9 cellular contexts compared by ENCODE assay signal in genomic region chr1:40944326-40944725, GRCh38. TPM values are rescaled to one million over a fixed set of nuclear protein-coding genes. Genes with fewer than 3 reads are reported as not detected.
DNase-seq lines count a peak whose midpoint lies in the region; ATAC-seq, FAIRE-seq and TF ChIP-seq lines count a peak whose summit lies in the region.
"Had no signal": no experiment of that assay in that cellular context is flagged by ENCODE, and none has a peak within 500 bp of the region (broad histone marks: within the 10 kb centered on the region; RNA-seq: fewer than 3 reads in every experiment).

No MANE protein-coding gene starts in this region.

- peak; percentile 33 for TF ChIP-seq CTCF in cardiac fibroblast (IDR thresholded peaks at IDR 0.05; ENCODE audit: low read depth, low read length)
- TF ChIP-seq CTCF in kidney (IDR thresholded peaks at IDR 0.05; ENCODE audit: borderline replicate concordance, extremely low read depth, insufficient read depth) = no peak

- intact Hi-C loops in kidney (cut with DNase I) = no loop called here

- H3K36me3 Mint-ChIP-seq in stimulated activated memory B cell treated with anti-CD40 and anti-IgM and Interleukin-4, amounts not matched to agents 10 μg/mL and 1 μg/mL and 100 μg/mL, for 72 hours = no peaks in the 10 kb centered on the region

- peaks cover 5% of the 10 kb centered on the region for H3K9me3 Mint-ChIP-seq in stimulated activated memory B cell treated with anti-CD40 and anti-IgM and Interleukin-4, amounts not matched to agents 10 μg/mL and 1 μg/mL and 100 μg/mL, for 72 hours

- FAIRE-seq in HTR-8/SVneo (lab: Jason Lieb, UNC) = peak; percentile 96
- FAIRE-seq in kidney (lab: Jason Lieb, UNC) = no peak

- peak; percentile 78 for DNase-seq in HTR-8/SVneo (ENCODE audit: insufficient read length, low spot score)
- peak; percentile 96 to 98 for DNase-seq in cardiac fibroblast (ENCODE audit: low read depth in 2 of 2)
- DNase-seq in kidney = no peak
- no peak for DNase-seq in SIG-M5 (lab: John Stamatoyannopoulos, UW)
- DNase-seq in T-helper 1 cell = no peak
- no peak for DNase-seq in NCI-H526 (lab: John Stamatoyannopoulos, UW)
- DNase-seq: SW 1271 had no signal

- H3K27me3 Mint-ChIP-seq in stimulated activated memory B cell treated with anti-CD40 and anti-IgM and Interleukin-4, amounts not matched to agents 10 μg/mL and 1 μg/mL and 100 μg/mL, for 72 hours = peaks cover 42% of the 10 kb centered on the region

- peaks cover 9% of the 10 kb centered on the region for H3K4me1 Mint-ChIP-seq in stimulated activated memory B cell treated with anti-CD40 and anti-IgM and Interleukin-4, amounts not matched to agents 10 μg/mL and 1 μg/mL and 100 μg/mL, for 72 hours

- no peak overlapping the region for H3K4me3 Mint-ChIP-seq in stimulated activated memory B cell treated with anti-CD40 and anti-IgM and Interleukin-4, amounts not matched to agents 10 μg/mL and 1 μg/mL and 100 μg/mL, for 72 hours

- no peaks in the 10 kb centered on the region for H3K36me3 ChIP-seq in kidney (ENCODE audit: control insufficient read depth in 1 of 2, insufficient read depth in 2 of 2, low read length in 2 of 2)
- H3K36me3 ChIP-seq in stomach smooth muscle (ENCODE audit: control insufficient read depth in 2 of 2, insufficient read depth in 2 of 2, low read length in 2 of 2) = no peaks in the 10 kb centered on the region

- no peak overlapping the region for H3K4me3 ChIP-seq in cardiac fibroblast (replicated peaks in 1 of 2; ENCODE audit: low read depth in 2 of 2, low read length in 2 of 2)
- peak overlapping the region in 1 of 2 donors; percentile 21 for H3K4me3 ChIP-seq in kidney (ENCODE audit: low read length in 2 of 2)
- peak overlapping the region in 1 of 2 donors; percentile 54 for H3K4me3 ChIP-seq in stomach smooth muscle (ENCODE audit: low read length in 2 of 2)

- H3K9ac ChIP-seq in kidney (ENCODE audit: low read length in 2 of 2) (peak overlapping the region in 1 of 2 donors; percentile 58), stomach smooth muscle (ENCODE audit: low read length in 2 of 2) (peak overlapping the region in 1 of 2 donors; percentile 36)

- H3K9me3 ChIP-seq in kidney (ENCODE audit: control insufficient read depth in 1 of 2, low read length in 2 of 2) (no peaks in the 10 kb centered on the region), stomach smooth muscle (ENCODE audit: control insufficient read depth in 2 of 2, low read length in 2 of 2) (no peaks in the 10 kb centered on the region)

- no peak for ATAC-seq in stimulated activated memory B cell treated with anti-CD40 and anti-IgM and Interleukin-4, amounts not matched to agents 10 μg/mL and 1 μg/mL and 100 μg/mL, for 72 hours

- no peaks in the 10 kb centered on the region for H3K27me3 ChIP-seq in stomach smooth muscle (ENCODE audit: control insufficient read depth in 1 of 2, insufficient read depth in 2 of 2, low read length in 2 of 2)

- peak overlapping the region; percentile 71 to 89 for H3K27ac ChIP-seq in kidney (ENCODE audit: low read depth in 2 of 2, low read length in 2 of 2)
- H3K27ac ChIP-seq in stomach smooth muscle (ENCODE audit: low read length) = peak overlapping the region; percentile 87

- H3K27ac Mint-ChIP-seq in stimulated activated memory B cell treated with anti-CD40 and anti-IgM and Interleukin-4, amounts not matched to agents 10 μg/mL and 1 μg/mL and 100 μg/mL, for 72 hours = no peak overlapping the region

- H3K4me1 ChIP-seq in kidney (ENCODE audit: control insufficient read depth in 1 of 2, insufficient read depth in 1 of 2, low read depth in 1 of 2, low read length in 2 of 2) (peaks cover 9 to 10% of the 10 kb centered on the region in 2 donors), stomach smooth muscle (ENCODE audit: control insufficient read depth, insufficient read depth, low read length) (peaks cover 12% of the 10 kb centered on the region)

RNA-seq across cellular contexts. Expression of gene CTPS1, which starts 35.2 kb away (rescaled TPM):
- total RNA-seq in kidney = 23.8 TPM
- 8.8 TPM for polyA plus RNA-seq in kidney (ENCODE audit: insufficient read depth, low read depth, low replicate concordance)

Comparison
In these comparisons a context has a peak if more than half of its experiments do, and no peak if none do; other contexts are left out.
1. DNase-seq: peak in HTR-8/SVneo (single experiment) and cardiac fibroblast (2 of 2); none in kidney (single experiment), SIG-M5 (single experiment), T-helper 1 cell (0 of 5) and NCI-H526 (0 of 2).